ENCODE assay signal across 14 cellular contexts in the genomic region with DNA sequence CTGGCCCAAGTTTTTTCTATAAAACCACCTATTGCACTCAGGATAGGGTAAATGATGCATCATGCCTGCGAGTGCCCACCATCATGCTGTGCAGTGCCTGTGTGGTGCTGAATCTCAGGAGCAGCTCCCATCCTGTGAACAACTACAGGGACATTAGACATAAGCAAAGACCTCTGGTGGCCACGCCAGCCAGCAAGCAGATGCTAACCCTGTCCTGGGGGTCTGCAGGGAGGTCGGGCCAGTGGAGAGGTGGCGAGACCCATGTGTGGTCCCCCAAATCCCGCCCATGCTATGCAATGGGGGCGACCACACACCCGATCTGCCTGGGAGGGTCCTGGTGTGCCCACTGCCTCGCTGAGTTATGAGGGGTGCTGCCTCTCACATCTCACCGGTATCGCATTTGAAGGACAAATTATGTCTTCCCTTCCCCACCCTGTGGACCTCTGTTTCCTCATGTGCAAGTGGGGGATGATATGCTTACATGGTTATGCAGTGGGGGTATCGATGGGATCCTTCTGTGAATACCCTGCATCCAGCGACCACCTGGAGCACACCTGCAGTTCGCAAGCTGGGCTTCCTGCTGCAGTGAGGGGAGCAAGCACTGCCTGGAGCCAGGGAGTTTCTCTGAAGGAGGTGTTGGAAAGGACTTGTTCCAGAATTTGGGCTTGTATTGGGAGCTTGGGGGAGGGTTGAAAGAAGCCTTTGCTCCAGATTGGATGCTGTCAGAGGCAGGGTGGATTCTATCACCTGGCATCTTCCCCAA. TPM values are rescaled to one million over a fixed set of nuclear protein-coding genes. Genes with fewer than 3 reads are reported as not detected.
"Had no signal": no experiment of that assay in that cellular context is flagged by ENCODE, and none has a peak within 500 bp of the region (broad histone marks: within the 10 kb centered on the region; RNA-seq: fewer than 3 reads in every experiment).

No MANE protein-coding gene starts in this region.

RNA-seq across cellular contexts. Expression of gene KCNJ18, which starts 23.4 kb away (rescaled TPM):
- total RNA-seq: heart left ventricle, kidney epithelial cell, left ventricle myocardium inferior, lung microvascular endothelial cell, natural killer cell, occipital lobe, pancreas, psoas muscle, skeletal muscle tissue, smooth muscle cell, temporal lobe, tibial nerve, upper lobe of left lung had no signal
- polyA plus RNA-seq: heart left ventricle, immature natural killer cell, pancreas, smooth muscle cell had no signal
